ENCODE assay signal across 1 cellular context in the genomic region with DNA sequence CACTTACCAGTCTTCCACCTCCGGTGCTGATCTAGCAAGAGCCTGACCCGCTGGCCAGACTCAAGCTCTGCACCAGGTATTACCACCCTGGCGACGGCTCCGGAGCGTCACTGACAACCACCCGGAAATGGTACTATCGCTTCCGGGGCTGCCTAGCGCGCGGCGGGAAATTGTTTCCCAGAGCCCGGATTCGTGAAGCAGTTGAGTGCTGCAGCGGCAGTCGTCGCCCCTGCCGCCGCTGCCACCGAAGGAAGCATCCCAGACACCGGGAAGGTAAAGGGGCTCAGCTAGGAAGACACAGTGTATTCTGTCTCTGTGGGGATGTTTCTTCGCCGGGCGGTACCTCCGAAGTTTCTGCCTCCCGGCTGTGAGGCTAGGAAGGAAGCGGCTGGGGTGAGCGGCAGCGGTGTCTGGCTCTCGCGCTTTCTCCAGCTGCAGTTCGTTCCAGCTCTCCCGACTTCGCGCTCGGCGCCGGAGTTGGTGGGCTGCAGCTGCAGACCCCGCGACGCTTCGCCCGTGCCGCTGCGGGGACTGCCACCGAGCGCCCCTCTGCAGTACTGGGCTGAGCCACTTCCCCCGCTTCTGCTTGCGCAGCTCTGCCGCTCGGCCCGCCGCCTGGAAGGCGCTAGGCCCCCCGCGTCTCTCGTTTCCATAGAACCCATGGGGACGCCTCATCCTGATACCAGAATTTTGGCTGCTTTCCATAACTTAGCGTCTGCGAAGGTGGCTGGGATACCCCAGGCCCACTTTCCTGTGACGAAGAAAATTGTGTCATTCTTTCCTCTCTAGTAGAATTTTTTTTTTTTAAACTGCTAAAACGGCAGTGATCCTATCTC.
TF ChIP-seq lines count a peak whose summit lies in the region.

A gene with protein sequence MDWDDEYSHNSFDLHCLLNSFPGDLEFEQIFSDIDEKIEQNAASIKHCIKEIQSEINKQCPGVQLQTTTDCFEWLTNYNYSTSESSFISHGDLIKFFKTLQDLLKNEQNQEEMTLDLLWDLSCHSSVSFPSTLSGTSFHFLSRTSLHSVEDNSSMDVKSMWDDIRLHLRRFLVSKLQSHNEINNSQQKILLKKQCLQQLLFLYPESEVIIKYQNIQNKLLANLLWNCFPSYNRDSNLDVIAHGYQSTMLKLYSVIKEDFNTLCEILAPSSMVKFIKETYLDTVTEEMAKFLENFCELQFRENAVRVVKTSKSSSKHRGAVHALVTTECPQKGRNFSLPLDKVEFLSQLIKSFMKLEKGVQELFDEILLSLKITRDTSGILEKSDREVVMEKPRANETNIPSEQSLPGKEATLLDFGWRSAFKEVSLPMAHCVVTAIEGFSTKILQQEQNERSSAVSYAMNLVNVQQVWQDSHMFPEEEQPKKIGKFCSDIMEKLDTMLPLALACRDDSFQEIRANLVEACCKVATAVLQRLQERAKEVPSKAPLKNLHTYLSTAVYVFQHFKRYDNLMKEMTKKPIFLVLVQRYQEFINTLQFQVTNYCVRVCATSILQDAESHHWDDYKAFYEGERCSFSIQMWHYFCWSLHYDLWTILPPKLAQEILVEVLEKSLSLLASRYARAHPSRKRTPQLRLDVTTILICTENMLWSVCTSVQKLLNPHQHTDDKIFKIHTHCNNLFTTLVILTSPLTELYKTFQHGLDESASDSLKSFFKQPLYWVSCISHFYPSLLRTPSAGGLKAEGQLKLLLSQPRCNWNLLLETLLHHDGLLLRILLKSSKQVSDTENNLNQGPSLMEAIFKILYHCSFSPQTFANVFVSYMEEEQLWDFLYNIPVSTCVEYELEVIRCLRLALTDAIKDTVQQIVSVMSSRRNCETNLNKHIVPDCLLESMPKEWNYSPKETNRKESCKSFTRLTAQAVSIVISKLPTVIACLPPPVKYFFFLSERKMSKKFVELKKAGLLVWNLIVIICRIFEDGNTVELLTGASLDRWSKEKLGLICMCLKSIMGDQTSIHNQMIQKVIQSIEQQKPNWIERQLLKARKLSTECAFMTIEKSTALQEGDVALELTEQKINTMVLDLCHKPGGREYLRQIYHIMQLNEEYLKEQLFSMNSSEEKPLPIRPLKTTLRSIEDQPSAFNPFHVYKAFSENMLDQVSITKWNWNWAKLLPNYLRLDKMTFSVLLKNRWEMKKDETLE (N-terminal part only) (minus strand): TSS at position 112 of the 836 bp plus-strand sequence. CDS start 81,478 bp downstream, outside the sequence.
Gene SLF1 (plus strand): TSS at position 177 of the 836 bp plus-strand sequence. CDS start 10,142 bp downstream, outside the sequence.

TF ChIP-seq in HepG2, 621 proteins besides CTCF, POLR2A, EP300 and RAD21 (continued from another document and continues in another):
- TF ChIP-seq, protein P1, sequence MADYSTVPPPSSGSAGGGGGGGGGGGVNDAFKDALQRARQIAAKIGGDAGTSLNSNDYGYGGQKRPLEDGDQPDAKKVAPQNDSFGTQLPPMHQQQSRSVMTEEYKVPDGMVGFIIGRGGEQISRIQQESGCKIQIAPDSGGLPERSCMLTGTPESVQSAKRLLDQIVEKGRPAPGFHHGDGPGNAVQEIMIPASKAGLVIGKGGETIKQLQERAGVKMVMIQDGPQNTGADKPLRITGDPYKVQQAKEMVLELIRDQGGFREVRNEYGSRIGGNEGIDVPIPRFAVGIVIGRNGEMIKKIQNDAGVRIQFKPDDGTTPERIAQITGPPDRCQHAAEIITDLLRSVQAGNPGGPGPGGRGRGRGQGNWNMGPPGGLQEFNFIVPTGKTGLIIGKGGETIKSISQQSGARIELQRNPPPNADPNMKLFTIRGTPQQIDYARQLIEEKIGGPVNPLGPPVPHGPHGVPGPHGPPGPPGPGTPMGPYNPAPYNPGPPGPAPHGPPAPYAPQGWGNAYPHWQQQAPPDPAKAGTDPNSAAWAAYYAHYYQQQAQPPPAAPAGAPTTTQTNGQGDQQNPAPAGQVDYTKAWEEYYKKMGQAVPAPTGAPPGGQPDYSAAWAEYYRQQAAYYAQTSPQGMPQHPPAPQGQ (CRISPR knock-in tag; IDR thresholded peaks at IDR 0.05; ENCODE audit: borderline replicate concordance), result no peak
- TF ChIP-seq ZNF780A (CRISPR knock-in tag; IDR thresholded peaks at IDR 0.05), result no peak
- no peak for TF ChIP-seq ZMYM2 (CRISPR knock-in tag; IDR thresholded peaks at IDR 0.05)
- no peak for TF ChIP-seq ATF6 (CRISPR knock-in tag; conservative IDR thresholded peaks at IDR 0.05)
- no peak for TF ChIP-seq TMF1 (CRISPR knock-in tag; IDR thresholded peaks at IDR 0.05; ENCODE audit: low read depth)
- TF ChIP-seq, protein P2, sequence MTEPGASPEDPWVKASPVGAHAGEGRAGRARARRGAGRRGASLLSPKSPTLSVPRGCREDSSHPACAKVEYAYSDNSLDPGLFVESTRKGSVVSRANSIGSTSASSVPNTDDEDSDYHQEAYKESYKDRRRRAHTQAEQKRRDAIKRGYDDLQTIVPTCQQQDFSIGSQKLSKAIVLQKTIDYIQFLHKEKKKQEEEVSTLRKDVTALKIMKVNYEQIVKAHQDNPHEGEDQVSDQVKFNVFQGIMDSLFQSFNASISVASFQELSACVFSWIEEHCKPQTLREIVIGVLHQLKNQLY (CRISPR knock-in tag; IDR thresholded peaks at IDR 0.05), result no peak
- TF ChIP-seq, protein P3, sequence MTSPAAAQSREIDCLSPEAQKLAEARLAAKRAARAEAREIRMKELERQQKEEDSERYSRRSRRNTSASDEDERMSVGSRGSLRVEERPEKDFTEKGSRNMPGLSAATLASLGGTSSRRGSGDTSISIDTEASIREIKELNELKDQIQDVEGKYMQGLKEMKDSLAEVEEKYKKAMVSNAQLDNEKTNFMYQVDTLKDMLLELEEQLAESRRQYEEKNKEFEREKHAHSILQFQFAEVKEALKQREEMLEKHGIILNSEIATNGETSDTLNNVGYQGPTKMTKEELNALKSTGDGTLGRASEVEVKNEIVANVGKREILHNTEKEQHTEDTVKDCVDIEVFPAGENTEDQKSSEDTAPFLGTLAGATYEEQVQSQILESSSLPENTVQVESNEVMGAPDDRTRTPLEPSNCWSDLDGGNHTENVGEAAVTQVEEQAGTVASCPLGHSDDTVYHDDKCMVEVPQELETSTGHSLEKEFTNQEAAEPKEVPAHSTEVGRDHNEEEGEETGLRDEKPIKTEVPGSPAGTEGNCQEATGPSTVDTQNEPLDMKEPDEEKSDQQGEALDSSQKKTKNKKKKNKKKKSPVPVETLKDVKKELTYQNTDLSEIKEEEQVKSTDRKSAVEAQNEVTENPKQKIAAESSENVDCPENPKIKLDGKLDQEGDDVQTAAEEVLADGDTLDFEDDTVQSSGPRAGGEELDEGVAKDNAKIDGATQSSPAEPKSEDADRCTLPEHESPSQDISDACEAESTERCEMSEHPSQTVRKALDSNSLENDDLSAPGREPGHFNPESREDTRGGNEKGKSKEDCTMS (CRISPR knock-in tag; conservative IDR thresholded peaks at IDR 0.05), result no peak
- no peak for TF ChIP-seq JDP2 (CRISPR knock-in tag; IDR thresholded peaks at IDR 0.05; ENCODE audit: borderline replicate concordance)
- TF ChIP-seq, protein P4, sequence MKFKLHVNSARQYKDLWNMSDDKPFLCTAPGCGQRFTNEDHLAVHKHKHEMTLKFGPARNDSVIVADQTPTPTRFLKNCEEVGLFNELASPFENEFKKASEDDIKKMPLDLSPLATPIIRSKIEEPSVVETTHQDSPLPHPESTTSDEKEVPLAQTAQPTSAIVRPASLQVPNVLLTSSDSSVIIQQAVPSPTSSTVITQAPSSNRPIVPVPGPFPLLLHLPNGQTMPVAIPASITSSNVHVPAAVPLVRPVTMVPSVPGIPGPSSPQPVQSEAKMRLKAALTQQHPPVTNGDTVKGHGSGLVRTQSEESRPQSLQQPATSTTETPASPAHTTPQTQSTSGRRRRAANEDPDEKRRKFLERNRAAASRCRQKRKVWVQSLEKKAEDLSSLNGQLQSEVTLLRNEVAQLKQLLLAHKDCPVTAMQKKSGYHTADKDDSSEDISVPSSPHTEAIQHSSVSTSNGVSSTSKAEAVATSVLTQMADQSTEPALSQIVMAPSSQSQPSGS (CRISPR knock-in tag; IDR thresholded peaks at IDR 0.05), result peak; percentile 53; the same call in 1 of the 2 replicates
- no peak; the same call in 1 of the 2 replicates for TF ChIP-seq ZNF749 (CRISPR knock-in tag; IDR thresholded peaks at IDR 0.05; ENCODE audit: borderline replicate concordance)
- TF ChIP-seq, protein P5, sequence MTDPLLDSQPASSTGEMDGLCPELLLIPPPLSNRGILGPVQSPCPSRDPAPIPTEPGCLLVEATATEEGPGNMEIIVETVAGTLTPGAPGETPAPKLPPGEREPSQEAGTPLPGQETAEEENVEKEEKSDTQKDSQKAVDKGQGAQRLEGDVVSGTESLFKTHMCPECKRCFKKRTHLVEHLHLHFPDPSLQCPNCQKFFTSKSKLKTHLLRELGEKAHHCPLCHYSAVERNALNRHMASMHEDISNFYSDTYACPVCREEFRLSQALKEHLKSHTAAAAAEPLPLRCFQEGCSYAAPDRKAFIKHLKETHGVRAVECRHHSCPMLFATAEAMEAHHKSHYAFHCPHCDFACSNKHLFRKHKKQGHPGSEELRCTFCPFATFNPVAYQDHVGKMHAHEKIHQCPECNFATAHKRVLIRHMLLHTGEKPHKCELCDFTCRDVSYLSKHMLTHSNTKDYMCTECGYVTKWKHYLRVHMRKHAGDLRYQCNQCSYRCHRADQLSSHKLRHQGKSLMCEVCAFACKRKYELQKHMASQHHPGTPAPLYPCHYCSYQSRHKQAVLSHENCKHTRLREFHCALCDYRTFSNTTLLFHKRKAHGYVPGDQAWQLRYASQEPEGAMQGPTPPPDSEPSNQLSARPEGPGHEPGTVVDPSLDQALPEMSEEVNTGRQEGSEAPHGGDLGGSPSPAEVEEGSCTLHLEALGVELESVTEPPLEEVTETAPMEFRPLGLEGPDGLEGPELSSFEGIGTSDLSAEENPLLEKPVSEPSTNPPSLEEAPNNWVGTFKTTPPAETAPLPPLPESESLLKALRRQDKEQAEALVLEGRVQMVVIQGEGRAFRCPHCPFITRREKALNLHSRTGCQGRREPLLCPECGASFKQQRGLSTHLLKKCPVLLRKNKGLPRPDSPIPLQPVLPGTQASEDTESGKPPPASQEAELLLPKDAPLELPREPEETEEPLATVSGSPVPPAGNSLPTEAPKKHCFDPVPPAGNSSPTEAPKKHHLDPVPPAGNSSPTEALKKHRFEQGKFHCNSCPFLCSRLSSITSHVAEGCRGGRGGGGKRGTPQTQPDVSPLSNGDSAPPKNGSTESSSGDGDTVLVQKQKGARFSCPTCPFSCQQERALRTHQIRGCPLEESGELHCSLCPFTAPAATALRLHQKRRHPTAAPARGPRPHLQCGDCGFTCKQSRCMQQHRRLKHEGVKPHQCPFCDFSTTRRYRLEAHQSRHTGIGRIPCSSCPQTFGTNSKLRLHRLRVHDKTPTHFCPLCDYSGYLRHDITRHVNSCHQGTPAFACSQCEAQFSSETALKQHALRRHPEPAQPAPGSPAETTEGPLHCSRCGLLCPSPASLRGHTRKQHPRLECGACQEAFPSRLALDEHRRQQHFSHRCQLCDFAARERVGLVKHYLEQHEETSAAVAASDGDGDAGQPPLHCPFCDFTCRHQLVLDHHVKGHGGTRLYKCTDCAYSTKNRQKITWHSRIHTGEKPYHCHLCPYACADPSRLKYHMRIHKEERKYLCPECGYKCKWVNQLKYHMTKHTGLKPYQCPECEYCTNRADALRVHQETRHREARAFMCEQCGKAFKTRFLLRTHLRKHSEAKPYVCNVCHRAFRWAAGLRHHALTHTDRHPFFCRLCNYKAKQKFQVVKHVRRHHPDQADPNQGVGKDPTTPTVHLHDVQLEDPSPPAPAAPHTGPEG (CRISPR knock-in tag; IDR thresholded peaks at IDR 0.05), result peak; percentile 64; the same call in 1 of the 2 replicates
- TF ChIP-seq SAFB2 (CRISPR knock-in tag; IDR thresholded peaks at IDR 0.05; ENCODE audit: borderline replicate concordance, low read depth), result no peak; the same call in 1 of the 2 replicates
- TF ChIP-seq MAFK (conservative IDR thresholded peaks at IDR 0.05 in 1 of 2, IDR thresholded peaks at IDR 0.05 in 1 of 2; ENCODE audit: low read length in 2 of 2), result no peak
- no peak for TF ChIP-seq SKI (IDR thresholded peaks at IDR 0.05; ENCODE audit: partially characterized antibody)
- no peak for TF ChIP-seq RORA (CRISPR knock-in tag; IDR thresholded peaks at IDR 0.05)
- peak; percentile 61 for TF ChIP-seq ZNF329 (CRISPR knock-in tag; IDR thresholded peaks at IDR 0.05; ENCODE audit: low read depth)
- peak; percentile 75; the same call in 1 of the 2 replicates for TF ChIP-seq ZIK1 (CRISPR knock-in tag; IDR thresholded peaks at IDR 0.05; ENCODE audit: borderline replicate concordance, low read depth)
- TF ChIP-seq POLR2AphosphoS5 (IDR thresholded peaks at IDR 0.05; ENCODE audit: low read depth, low read length), result peak; percentile 57; the same call in 1 of the 2 replicates
- no peak for TF ChIP-seq CBX5 (CRISPR knock-in tag; IDR thresholded peaks at IDR 0.05; ENCODE audit: borderline replicate concordance)
- no peak for TF ChIP-seq SNAPC5 (CRISPR knock-in tag; IDR thresholded peaks at IDR 0.05; ENCODE audit: borderline replicate concordance)
- TF ChIP-seq SUZ12 (IDR thresholded peaks at IDR 0.05; ENCODE audit: low read depth, low read length), result no peak
- TF ChIP-seq, protein P6, sequence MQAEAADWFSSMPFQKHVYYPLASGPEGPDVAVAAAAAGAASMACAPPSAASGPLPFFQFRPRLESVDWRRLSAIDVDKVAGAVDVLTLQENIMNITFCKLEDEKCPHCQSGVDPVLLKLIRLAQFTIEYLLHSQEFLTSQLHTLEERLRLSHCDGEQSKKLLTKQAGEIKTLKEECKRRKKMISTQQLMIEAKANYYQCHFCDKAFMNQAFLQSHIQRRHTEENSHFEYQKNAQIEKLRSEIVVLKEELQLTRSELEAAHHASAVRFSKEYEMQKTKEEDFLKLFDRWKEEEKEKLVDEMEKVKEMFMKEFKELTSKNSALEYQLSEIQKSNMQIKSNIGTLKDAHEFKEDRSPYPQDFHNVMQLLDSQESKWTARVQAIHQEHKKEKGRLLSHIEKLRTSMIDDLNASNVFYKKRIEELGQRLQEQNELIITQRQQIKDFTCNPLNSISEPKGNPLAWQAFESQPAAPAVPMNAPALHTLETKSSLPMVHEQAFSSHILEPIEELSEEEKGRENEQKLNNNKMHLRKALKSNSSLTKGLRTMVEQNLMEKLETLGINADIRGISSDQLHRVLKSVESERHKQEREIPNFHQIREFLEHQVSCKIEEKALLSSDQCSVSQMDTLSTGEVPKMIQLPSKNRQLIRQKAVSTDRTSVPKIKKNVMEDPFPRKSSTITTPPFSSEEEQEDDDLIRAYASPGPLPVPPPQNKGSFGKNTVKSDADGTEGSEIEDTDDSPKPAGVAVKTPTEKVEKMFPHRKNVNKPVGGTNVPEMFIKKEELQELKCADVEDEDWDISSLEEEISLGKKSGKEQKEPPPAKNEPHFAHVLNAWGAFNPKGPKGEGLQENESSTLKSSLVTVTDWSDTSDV (CRISPR knock-in tag; IDR thresholded peaks at IDR 0.05), result peak; percentile 42; the same call in 1 of the 2 replicates
- TF ChIP-seq ZNF274 (CRISPR knock-in tag; IDR thresholded peaks at IDR 0.05), result peak; percentile 37; the same call in 1 of the 2 replicates
- TF ChIP-seq EZH2 (conservative IDR thresholded peaks at IDR 0.05; ENCODE audit: low read depth, low read length), result no peak
- no peak for TF ChIP-seq KLF9 (CRISPR knock-in tag; IDR thresholded peaks at IDR 0.05; ENCODE audit: low read depth)
- no peak for TF ChIP-seq ZSCAN22 (CRISPR knock-in tag; IDR thresholded peaks at IDR 0.05)
